In genomic region chr14:23727566-23728335, GRCh38 we compare ENCODE assay signal across 8 cellular contexts.
DNase-seq lines count a peak whose midpoint lies in the region; ATAC-seq, FAIRE-seq and TF ChIP-seq lines count a peak whose summit lies in the region.

No MANE protein-coding gene starts in this region.

- CTCF ChIA-PET in AG04450 (lab: Charles Lee) (interaction anchor here (1.6 to 2.6 kb wide), 3 partner anchors 183 to 203 kb away, joined by 5 to 43 read pairs (median 14); no protein-coding TSS in a partner anchor), endothelial cell of umbilical vein (lab: Charles Lee) (interaction anchor here (0.6 to 4.5 kb wide), 24 partner anchors 9 to 210 kb away, joined by 3 to 189 read pairs (median 4); no protein-coding TSS in a partner anchor)
- CTCF ChIA-PET in activated naive CD4-positive, alpha-beta T cell treated with anti-CD3 and anti-CD28 coated beads for 36 hours (lab: Charles Lee): interaction anchor here (0.6 to 1.5 kb wide), 8 partner anchors 62 to 487 kb away, joined by 3 to 10 read pairs (median 3); no protein-coding TSS in a partner anchor

- FAIRE-seq in GM12892 (lab: Jason Lieb, UNC) (peak; percentile 56), endothelial cell of umbilical vein (lab: Jason Lieb, UNC) (peak; percentile 59)

- H3K79me2 ChIP-seq in endothelial cell of umbilical vein (ENCODE audit: control insufficient read depth, insufficient read depth, low read length): no peaks in the 10 kb centered on the region

- H2AFZ ChIP-seq in endothelial cell of umbilical vein (ENCODE audit: low read depth, low read length): no peak overlapping the region

- TF ChIP-seq CTCF in AG04450 (IDR thresholded peaks at IDR 0.05; ENCODE audit: low read depth, low read length) (peak; percentile 27), endothelial cell of umbilical vein (IDR thresholded peaks at IDR 0.05; ENCODE audit: extremely low read depth in 1 of 2, insufficient read depth in 1 of 2, low read depth in 1 of 2, low read length in 2 of 2) (peak; percentile 27 to 32)

- H3K36me3 ChIP-seq in endothelial cell of umbilical vein (ENCODE audit: control insufficient read depth in 2 of 2, extremely low read depth in 1 of 2, insufficient read depth in 2 of 2, low read length in 2 of 2): no peaks in the 10 kb centered on the region

- TF ChIP-seq POLR2A in GM12892 (IDR thresholded peaks at IDR 0.05; ENCODE audit: low read depth, low read length): no peak
- TF ChIP-seq POLR2A in endothelial cell of umbilical vein (IDR thresholded peaks at IDR 0.05; ENCODE audit: low read depth, low read length): no peak

- POLR2A ChIA-PET in AG04450 (lab: Yijun Ruan, JAX): no interaction called here
- POLR2A ChIA-PET in endothelial cell of umbilical vein (lab: Charles Lee): no interaction called here

- H3K27me3 Mint-ChIP-seq in activated naive CD4-positive, alpha-beta T cell treated with anti-CD3 and anti-CD28 coated beads for 36 hours (ENCODE audit: low read depth): no peaks in the 10 kb centered on the region

- H3K9me1 ChIP-seq in endothelial cell of umbilical vein (replicated peaks; ENCODE audit: control insufficient read depth, extremely low read depth, insufficient read depth, low read length): no peaks in the 10 kb centered on the region

- no peak for DNase-seq in AG04450 (ENCODE audit: low read depth, low spot score)
- DNase-seq in GM12892 (ENCODE audit: insufficient read length): no peak
- DNase-seq in NOMO-1 treated with DMSO at 0.1 percent for 48 hours (lab: John Stamatoyannopoulos, UW; ENCODE audit: unreplicated experiment): peak; percentile 44
- DNase-seq in endothelial cell of umbilical vein (ENCODE audit: low read depth, low spot score): peak; percentile 37
- DNase-seq in non-pigmented ciliary epithelial cell (ENCODE audit: low read depth): peak; percentile 17
- DNase-seq in activated naive CD4-positive, alpha-beta T cell treated with anti-CD3 and anti-CD28 coated beads for 36 hours: no peak
- DNase-seq in NCI-H2029 treated with DMSO at 0.1 percent for 48 hours (lab: John Stamatoyannopoulos, UW): no peak

- H3K4me2 ChIP-seq in endothelial cell of umbilical vein (ENCODE audit: insufficient read depth, low read length): no peak overlapping the region

- H3K27me3 ChIP-seq in AG04450 (ENCODE audit: control insufficient read depth, insufficient read depth, low read length): no peaks in the 10 kb centered on the region
- H3K27me3 ChIP-seq in endothelial cell of umbilical vein (ENCODE audit: control insufficient read depth in 2 of 2, insufficient read depth in 2 of 2, low read length in 2 of 2): no peaks in the 10 kb centered on the region

- no peak overlapping the region for H3K4me3 Mint-ChIP-seq in activated naive CD4-positive, alpha-beta T cell treated with anti-CD3 and anti-CD28 coated beads for 36 hours

- H3K4me1 ChIP-seq in endothelial cell of umbilical vein (ENCODE audit: control insufficient read depth, extremely low read depth, insufficient read depth, low read length): no peaks in the 10 kb centered on the region

- H3K9ac ChIP-seq in endothelial cell of umbilical vein (replicated peaks; ENCODE audit: extremely low read depth, insufficient read depth, low read length): no peak overlapping the region

- H3K4me3 ChIP-seq in AG04450 (ENCODE audit: low read depth, low read length) (no peak overlapping the region), endothelial cell of umbilical vein (replicated peaks in 1 of 3; ENCODE audit: insufficient read depth in 1 of 3, low read depth in 1 of 3, low read length in 3 of 3) (no peak overlapping the region)

- dilution Hi-C loops in endothelial cell of umbilical vein (cut with MboI; ENCODE audit: extremely low pct_ligation_motif_present, low sequenced_read_pairs): no loop called here

- intact Hi-C loops in endothelial cell of umbilical vein (cut with micrococcal nuclease): loop anchor here (1.0 kb wide), 3 partner anchors 183 to 227 kb away; no protein-coding TSS in a partner anchor
- intact Hi-C loops in activated naive CD4-positive, alpha-beta T cell treated with anti-CD3 and anti-CD28 coated beads for 36 hours (cut with micrococcal nuclease): loop anchor here (1.0 to 5.0 kb wide), 3 partner anchors 202 to 435 kb away; partner anchors contain the start of genes DHRS4 and IRF9

- H3K27ac Mint-ChIP-seq in activated naive CD4-positive, alpha-beta T cell treated with anti-CD3 and anti-CD28 coated beads for 36 hours: no peak overlapping the region

- no peaks in the 10 kb centered on the region for H4K20me1 ChIP-seq in endothelial cell of umbilical vein (replicated peaks; ENCODE audit: control insufficient read depth, extremely low read depth, insufficient read depth, low read length)

- no peaks in the 10 kb centered on the region for H3K36me3 Mint-ChIP-seq in activated naive CD4-positive, alpha-beta T cell treated with anti-CD3 and anti-CD28 coated beads for 36 hours (ENCODE audit: low read depth)

- no peaks in the 10 kb centered on the region for H3K4me1 Mint-ChIP-seq in activated naive CD4-positive, alpha-beta T cell treated with anti-CD3 and anti-CD28 coated beads for 36 hours (ENCODE audit: low read depth)

- H3K27ac ChIP-seq in AG04450 (ENCODE audit: low read depth, low read length): no peak overlapping the region
- no peak overlapping the region for H3K27ac ChIP-seq in endothelial cell of umbilical vein (ENCODE audit: insufficient read depth, low read depth, low read length)

- H3K9me3 ChIP-seq in AG04450 (ENCODE audit: control insufficient read depth, insufficient read depth, low read length): no peaks in the 10 kb centered on the region
- no peaks in the 10 kb centered on the region for H3K9me3 ChIP-seq in endothelial cell of umbilical vein (replicated peaks; ENCODE audit: control insufficient read depth, insufficient read depth, low read length)

- no peak for ATAC-seq in GM21423 (IDR thresholded peaks at IDR 0.05; ENCODE audit: unreplicated experiment)

- H3K9me3 Mint-ChIP-seq in activated naive CD4-positive, alpha-beta T cell treated with anti-CD3 and anti-CD28 coated beads for 36 hours: no peaks in the 10 kb centered on the region

- BruUV-seq in endothelial cell of umbilical vein (replicated peaks; lab: Mats Ljungman, UMichigan): no TSS peak

TF ChIP-seq in endothelial cell of umbilical vein, 7 proteins besides CTCF, POLR2A, EP300 and RAD21:
- no peak for TF ChIP-seq FOS (IDR thresholded peaks at IDR 0.05; ENCODE audit: borderline replicate concordance, insufficient read depth, low read length)
- TF ChIP-seq GATA2 (IDR thresholded peaks at IDR 0.05; ENCODE audit: insufficient read depth, insufficient read length, low read depth, low read length): no peak
- TF ChIP-seq POLR2AphosphoS5 (IDR thresholded peaks at IDR 0.05; ENCODE audit: insufficient read depth, low read depth, low read length): no peak
- no peak for TF ChIP-seq MAX (IDR thresholded peaks at IDR 0.05; ENCODE audit: insufficient read depth, insufficient read length)
- TF ChIP-seq EZH2 (IDR thresholded peaks at IDR 0.05; ENCODE audit: borderline replicate concordance, low read depth, low read length, severe bottlenecking): no peak
- no peak for TF ChIP-seq JUN (IDR thresholded peaks at IDR 0.05; ENCODE audit: borderline replicate concordance, insufficient read depth, insufficient read length, low read depth)
- no peak for TF ChIP-seq MYC (IDR thresholded peaks at IDR 0.05; ENCODE audit: low read depth, low read length)

Comparison
In these comparisons a context has a peak if more than half of its experiments do, and no peak if none do; other contexts are left out.
1. DNase-seq: peak in NOMO-1 treated with DMSO at 0.1 percent for 48 hours (single experiment), endothelial cell of umbilical vein (single experiment) and non-pigmented ciliary epithelial cell (single experiment); none in AG04450 (single experiment), GM12892 (single experiment), activated naive CD4-positive, alpha-beta T cell treated with anti-CD3 and anti-CD28 coated beads for 36 hours (single experiment) and NCI-H2029 treated with DMSO at 0.1 percent for 48 hours (single experiment).